In genomic region chr11:16871368-16871767, GRCh38 we compare ENCODE assay signal across 18 cellular contexts.
"Had no signal": no experiment of that assay in that cellular context is flagged by ENCODE, and none has a peak within 500 bp of the region (broad histone marks: within the 10 kb centered on the region; RNA-seq: fewer than 3 reads in every experiment).

No MANE protein-coding gene starts in this region.

- H3K4me3 Mint-ChIP-seq: activated CD4-positive, alpha-beta T cell treated with anti-CD3 and anti-CD28 coated beads, Interleukin-2, amount 10 ng/mL, durations not matched to agents 7 days and 5 days; brain; endodermal cell; immature natural killer cell; neural crest cell; T-helper 1 cell treated with Interleukin-12 subunit alpha and Interleukin-12 subunit beta and Interleukin-4 antibody, amounts not matched to agents 30 μg/mL and 1 μg/mL, for 36 hours had no signal

- H3K36me3 ChIP-seq: pancreas had no signal

- H3K4me3 ChIP-seq: pancreas, stomach had no signal

- H3K36me3 Mint-ChIP-seq: brain, immature natural killer cell had no signal

- H3K4me1 ChIP-seq: pancreas had no signal

- H3K27ac Mint-ChIP-seq: activated CD4-positive, alpha-beta T cell treated with anti-CD3 and anti-CD28 coated beads, Interleukin-2, amount 10 ng/mL, durations not matched to agents 7 days and 5 days; activated T-helper 2 cell treated with anti-CD3 and anti-CD28 coated beads, Interferon-gamma antibody, Interleukin-2, Interleukin-4, amounts not matched to agents 10 μg/mL and 5 μg/mL and 100 μg/mL, durations not matched to agents 14 hours and 24 hours and 36 hours; brain; endodermal cell; immature natural killer cell; T-helper 1 cell treated with Interleukin-12 subunit alpha and Interleukin-12 subunit beta and Interleukin-4 antibody, amounts not matched to agents 30 μg/mL and 1 μg/mL, for 36 hours had no signal

- H3K27ac ChIP-seq: pancreas, stomach had no signal

- H3K4me1 Mint-ChIP-seq: activated CD4-positive, alpha-beta T cell treated with anti-CD3 and anti-CD28 coated beads, Interleukin-2, amount 10 ng/mL, durations not matched to agents 7 days and 5 days; immature natural killer cell had no signal

- FAIRE-seq: pancreas had no signal

- H3K9me3 ChIP-seq: pancreas, stomach had no signal

- DNase-seq: activated CD4-positive, alpha-beta T cell treated with anti-CD3 and anti-CD28 coated beads, Interleukin-2, amount 10 ng/mL, durations not matched to agents 7 days and 5 days; activated CD4-positive, CD25-positive, alpha-beta regulatory T cell; activated CD8-positive, alpha-beta memory T cell treated with anti-CD3 and anti-CD28 coated beads for 24 hours; activated naive CD4-positive, alpha-beta T cell treated with anti-CD3 and anti-CD28 coated beads, Interleukin-2, amount 50 U/mL, for 16 hours; activated T-cell treated with anti-CD3 and anti-CD28 coated beads for 4 hours; amniotic stem cell; dermis blood vessel endothelial cell; endodermal cell; erythroblast; immature natural killer cell; pancreas; stimulated activated CD4-positive, alpha-beta T cell treated with anti-CD3 and anti-CD28 coated beads, Interleukin-15, amount 100 ng/mL, for 24 hours; stimulated activated CD4-positive, alpha-beta T cell treated with anti-CD3 and anti-CD28 coated beads, Interleukin-4, amount 100 ng/mL, for 24 hours; stomach had no signal

- H3K27me3 ChIP-seq: pancreas, stomach had no signal

- H3K27me3 Mint-ChIP-seq: activated CD4-positive, alpha-beta T cell treated with anti-CD3 and anti-CD28 coated beads, Interleukin-2, amount 10 ng/mL, durations not matched to agents 7 days and 5 days; brain had no signal
